Comparison of ENCODE assay signal across 23 cellular contexts in genomic region chr5:169054506-169054905, GRCh38.
A peak's percentile ranks its signal among the peaks of the same experiment; 100 is the strongest.
DNase-seq lines count a peak whose midpoint lies in the region; ATAC-seq, FAIRE-seq and TF ChIP-seq lines count a peak whose summit lies in the region.
"Had no signal": no experiment of that assay in that cellular context is flagged by ENCODE, and none has a peak within 500 bp of the region (broad histone marks: within the 10 kb centered on the region; RNA-seq: fewer than 3 reads in every experiment).

No MANE protein-coding gene starts in this region.

- TF ChIP-seq POLR2A in stomach (IDR thresholded peaks at IDR 0.05) = no peak
- TF ChIP-seq POLR2A in ovary (IDR thresholded peaks at IDR 0.05) = no peak

- ATAC-seq in GM19023 (IDR thresholded peaks at IDR 0.05; ENCODE audit: unreplicated experiment) = no peak
- ATAC-seq: A549; CD8-positive, alpha-beta T cell had no signal

- TF ChIP-seq EP300 in stomach (IDR thresholded peaks at IDR 0.05) = no peak
- TF ChIP-seq EP300 in ovary (IDR thresholded peaks at IDR 0.05) = no peak

- H2AFZ ChIP-seq in neural progenitor cell (replicated peaks) = no peak overlapping the region

- H3K9me3 Mint-ChIP-seq in nephron = no peaks in the 10 kb centered on the region
- no peaks in the 10 kb centered on the region for H3K9me3 Mint-ChIP-seq in neural progenitor cell
- H3K9me3 Mint-ChIP-seq: CD4-positive, alpha-beta T cell; CD8-positive, alpha-beta T cell had no signal

- H3K27ac ChIP-seq in neural progenitor cell (no peak overlapping the region), stomach (no peak overlapping the region), ovary (no peak overlapping the region)
- H3K27ac ChIP-seq: 22Rv1; A549; BLaER1 treated with 17β-estradiol and CSF1 and Interleukin-3, amounts not matched to agents 10 nM and 100 nM; C4-2B had no signal

- H3K4me3 Mint-ChIP-seq in nephron = no peak overlapping the region
- no peak overlapping the region for H3K4me3 Mint-ChIP-seq in neural progenitor cell
- H3K4me3 Mint-ChIP-seq: B cell; CD4-positive, alpha-beta T cell; CD8-positive, alpha-beta T cell had no signal

- TF ChIP-seq CTCF in bronchial epithelial cell (IDR thresholded peaks at IDR 0.05; ENCODE audit: insufficient read depth, low read length, severe bottlenecking) = no peak
- TF ChIP-seq CTCF in nephron (IDR thresholded peaks at IDR 0.05; ENCODE audit: unreplicated experiment in 3 of 3) = no peak
- TF ChIP-seq CTCF in neural progenitor cell (IDR thresholded peaks at IDR 0.05) = no peak
- TF ChIP-seq CTCF in stomach (IDR thresholded peaks at IDR 0.05) = no peak
- TF ChIP-seq CTCF in ovary (IDR thresholded peaks at IDR 0.05) = no peak

- H3F3A ChIP-seq in neural progenitor cell (ENCODE audit: low read depth) = peaks cover 20% of the 10 kb centered on the region

- H3K36me3 Mint-ChIP-seq in nephron (ENCODE audit: low read depth) (no peaks in the 10 kb centered on the region), neural progenitor cell (no peaks in the 10 kb centered on the region)
- H3K36me3 Mint-ChIP-seq: CD8-positive, alpha-beta T cell had no signal

- H3K27me3 ChIP-seq in bronchial epithelial cell (ENCODE audit: control insufficient read depth, insufficient read depth, low read length) (no peaks in the 10 kb centered on the region), neural progenitor cell (no peaks in the 10 kb centered on the region), stomach (no peaks in the 10 kb centered on the region), ovary (no peaks in the 10 kb centered on the region)
- H3K27me3 ChIP-seq: BLaER1 treated with 17β-estradiol and CSF1 and Interleukin-3, amounts not matched to agents 10 nM and 100 nM had no signal

- 86 to 95% (median 92%) methylated on average over 8 of the region's 8 CpGs for WGBS in stomach, 5 donors
- WGBS in ovary, 3 donors = 84 to 88% (median 84%) methylated on average over 8 of the region's 8 CpGs

- H3K9me3 ChIP-seq in neural progenitor cell (ENCODE audit: low read depth) (no peaks in the 10 kb centered on the region), stomach (no peaks in the 10 kb centered on the region), ovary (no peaks in the 10 kb centered on the region)
- H3K9me3 ChIP-seq: A549; BLaER1 treated with 17β-estradiol and CSF1 and Interleukin-3, amounts not matched to agents 10 nM and 100 nM; Caco-2 had no signal

- H3K36me3 ChIP-seq in bronchial epithelial cell (ENCODE audit: control insufficient read depth, insufficient read depth, low read length) (no peaks in the 10 kb centered on the region), neural progenitor cell (no peaks in the 10 kb centered on the region), stomach (no peaks in the 10 kb centered on the region), ovary (no peaks in the 10 kb centered on the region)
- H3K36me3 ChIP-seq: BLaER1 treated with 17β-estradiol and CSF1 and Interleukin-3, amounts not matched to agents 10 nM and 100 nM had no signal

- H3K27me3 Mint-ChIP-seq in nephron (ENCODE audit: low read depth) = peaks cover 5% of the 10 kb centered on the region
- H3K27me3 Mint-ChIP-seq in neural progenitor cell (ENCODE audit: insufficient read depth, low read depth) = peaks cover 6% of the 10 kb centered on the region
- H3K27me3 Mint-ChIP-seq: B cell had no signal

- no peak overlapping the region for H3K4me3 ChIP-seq in bronchial epithelial cell (ENCODE audit: low read depth, low read length)
- H3K4me3 ChIP-seq in neural progenitor cell = no peak overlapping the region
- H3K4me3 ChIP-seq in stomach = no peak overlapping the region
- H3K4me3 ChIP-seq in ovary = no peak overlapping the region
- H3K4me3 ChIP-seq: A549; BLaER1 treated with 17β-estradiol and CSF1 and Interleukin-3, amounts not matched to agents 10 nM and 100 nM had no signal

- DNase-seq in bronchial epithelial cell (ENCODE audit: low read depth) (no peak), kidney glomerular epithelial cell (lab: John Stamatoyannopoulos, UW) (peak; percentile 66), neural progenitor cell (ENCODE audit: low spot score) (no peak), stomach (no peak), NCI-H526 (lab: John Stamatoyannopoulos, UW) (no peak), ovary (no peak)
- DNase-seq: AML-193; Caco-2; Calu3; CD4-positive, alpha-beta T cell; CD8-positive, alpha-beta T cell; DMS79 treated with DMSO at 0.1 percent for 48 hours; GF-D8 had no signal

- H3K9ac ChIP-seq in neural progenitor cell = no peak overlapping the region
- H3K9ac ChIP-seq: BLaER1 treated with 17β-estradiol and CSF1 and Interleukin-3, amounts not matched to agents 10 nM and 100 nM had no signal

- no peaks in the 10 kb centered on the region for H3K79me2 ChIP-seq in neural progenitor cell (ENCODE audit: low read depth)

- H3K4me1 Mint-ChIP-seq in nephron (peaks cover 62% of the 10 kb centered on the region), neural progenitor cell (peaks cover 58% of the 10 kb centered on the region)
- H3K4me1 Mint-ChIP-seq: B cell had no signal

- no peaks in the 10 kb centered on the region for H4K20me1 ChIP-seq in neural progenitor cell (ENCODE audit: low read depth)
- H4K20me1 ChIP-seq: BLaER1 treated with 17β-estradiol and CSF1 and Interleukin-3, amounts not matched to agents 10 nM and 100 nM had no signal

- intact Hi-C loops in stomach (cut with DNase I; ENCODE audit: low total_unique reads) = no loop called here
- intact Hi-C loops in ovary (cut with DNase I) = no loop called here

- peak; percentile 40 for FAIRE-seq in bronchial epithelial cell (lab: Jason Lieb, UNC)
- FAIRE-seq: A549, D721Med, G401.6, GM12891 had no signal

- H3K4me1 ChIP-seq in neural progenitor cell (peaks cover 30% of the 10 kb centered on the region), stomach (no peaks in the 10 kb centered on the region), ovary (ENCODE audit: insufficient read depth) (no peaks in the 10 kb centered on the region)
- H3K4me1 ChIP-seq: Caco-2 had no signal

- H3K4me2 ChIP-seq in neural progenitor cell = no peak overlapping the region
- H3K4me2 ChIP-seq: A549; BLaER1 treated with 17β-estradiol and CSF1 and Interleukin-3, amounts not matched to agents 10 nM and 100 nM had no signal

- H3K27ac Mint-ChIP-seq in nephron = peak overlapping the region; percentile 44 to 87 (median 85)
- H3K27ac Mint-ChIP-seq in neural progenitor cell = peak overlapping the region; percentile 31
- H3K27ac Mint-ChIP-seq: B cell; CD4-positive, alpha-beta T cell; CD8-positive, alpha-beta T cell had no signal
